1 cellular context compared by ENCODE assay signal in genomic region chr14:90627478-90627877, GRCh38.
TF ChIP-seq lines count a peak whose summit lies in the region.

No MANE protein-coding gene starts in this region.

TF ChIP-seq in K562, 482 proteins besides CTCF, POLR2A, EP300 and RAD21 (continued from another document):
- TF ChIP-seq SIN3A (IDR thresholded peaks at IDR 0.05; ENCODE audit: borderline replicate concordance in 2 of 2, control insufficient read depth in 1 of 2, low read depth in 2 of 2, low read length in 2 of 2), result no peak
